In the genomic region with DNA sequence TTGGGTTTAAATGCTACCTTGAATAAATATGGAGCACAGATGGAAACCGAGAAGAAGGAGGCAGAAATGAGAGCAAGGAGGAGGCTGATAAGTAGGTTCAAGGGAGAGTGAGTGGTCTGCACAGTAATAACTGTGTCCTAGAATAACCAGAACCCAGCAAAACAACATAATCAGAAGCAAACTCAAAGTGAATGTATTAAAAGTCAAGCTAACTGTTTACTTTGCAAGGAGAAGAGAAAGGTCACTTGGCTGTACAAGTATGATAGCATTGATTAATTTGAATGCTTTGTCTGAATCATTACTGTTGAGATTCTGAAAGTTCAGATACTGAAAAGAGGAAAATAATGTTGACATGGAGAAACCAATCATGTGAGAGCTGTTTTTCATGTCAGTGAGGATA, we compare ENCODE assay signal across 23 cellular contexts.
"Had no signal": no experiment of that assay in that cellular context is flagged by ENCODE, and none has a peak within 500 bp of the region (broad histone marks: within the 10 kb centered on the region; RNA-seq: fewer than 3 reads in every experiment).

No MANE protein-coding gene starts in this region.

- H3K36me3 ChIP-seq: esophagus squamous epithelium, gastroesophageal sphincter, left lung, lower lobe of right lung, sigmoid colon, suprapubic skin, thyroid gland had no signal

- H3K9me3 Mint-ChIP-seq: dendritic cell treated with granulocyte-macrophage colony-stimulating factor and Interleukin-4, amounts not matched to agents 40 ng/mL and 50 ng/mL, for 4 days; effector memory CD8-positive, alpha-beta T cell; memory B cell; mesothelial cell of epicardium; neural crest cell; type B pancreatic cell had no signal

- H3K27ac ChIP-seq: esophagus squamous epithelium, gastroesophageal sphincter, left lung, lower lobe of right lung, sigmoid colon, skin epidermis, suprapubic skin, thyroid gland had no signal

- H3K4me1 ChIP-seq: esophagus squamous epithelium, left lung, lower lobe of right lung, suprapubic skin, thyroid gland had no signal

- H3K27me3 ChIP-seq: esophagus squamous epithelium, gastroesophageal sphincter, left lung, sigmoid colon, suprapubic skin, thyroid gland had no signal

- DNase-seq: effector memory CD8-positive, alpha-beta T cell; esophagus squamous epithelium; foreskin fibroblast; glutamatergic neuron; islet precursor cell; left lung; lower lobe of right lung; natural killer cell; posterior cingulate gyrus; sigmoid colon; stimulated activated CD4-positive, alpha-beta T cell treated with anti-CD3 and anti-CD28 coated beads, Interleukin-2, amount 100 ng/mL, for 24 hours; stimulated activated CD4-positive, alpha-beta T cell treated with anti-CD3 and anti-CD28 coated beads, Interleukin-4, amount 100 ng/mL, for 4 hours; stimulated activated naive CD4-positive, alpha-beta T cell; thyroid gland had no signal

- H3K36me3 Mint-ChIP-seq: memory B cell, mesothelial cell of epicardium, natural killer cell, type B pancreatic cell had no signal

- H3K4me1 Mint-ChIP-seq: memory B cell, natural killer cell, neural crest cell had no signal

- H3K27ac Mint-ChIP-seq: dendritic cell treated with granulocyte-macrophage colony-stimulating factor and Interleukin-4, amounts not matched to agents 40 ng/mL and 50 ng/mL, for 4 days; effector memory CD8-positive, alpha-beta T cell; memory B cell; mesothelial cell of epicardium; natural killer cell; type B pancreatic cell had no signal

- H3K27me3 Mint-ChIP-seq: dendritic cell treated with granulocyte-macrophage colony-stimulating factor and Interleukin-4, amounts not matched to agents 40 ng/mL and 50 ng/mL, for 4 days; effector memory CD8-positive, alpha-beta T cell; memory B cell had no signal

- FAIRE-seq: urothelium cell line had no signal

- H3K9me3 ChIP-seq: esophagus squamous epithelium, gastroesophageal sphincter, left lung, lower lobe of right lung, sigmoid colon, suprapubic skin, thyroid gland had no signal

- ATAC-seq: effector memory CD8-positive, alpha-beta T cell; gastroesophageal sphincter; left lung; lower lobe of right lung; natural killer cell had no signal

- H3K4me3 Mint-ChIP-seq: dendritic cell treated with granulocyte-macrophage colony-stimulating factor and Interleukin-4, amounts not matched to agents 40 ng/mL and 50 ng/mL, for 4 days; effector memory CD8-positive, alpha-beta T cell; memory B cell; mesothelial cell of epicardium; natural killer cell; neural crest cell; type B pancreatic cell had no signal

- H3K4me3 ChIP-seq: esophagus squamous epithelium, gastroesophageal sphincter, left lung, lower lobe of right lung, sigmoid colon, skin epidermis, suprapubic skin, thyroid gland had no signal
